Comparison of ENCODE assay signal across 1 cellular context in genomic region chr7:124915242-124915641, GRCh38.
TF ChIP-seq lines count a peak whose summit lies in the region.

No MANE protein-coding gene starts in this region.

TF ChIP-seq in HepG2, 621 proteins besides CTCF, POLR2A, EP300 and RAD21 (continued from another document):
- TF ChIP-seq ESRRA (CRISPR knock-in tag; IDR thresholded peaks at IDR 0.05; ENCODE audit: low read depth), result no peak
- TF ChIP-seq HMGA1 (CRISPR knock-in tag; conservative IDR thresholded peaks at IDR 0.05), result no peak
- TF ChIP-seq ZNF432 (CRISPR knock-in tag; IDR thresholded peaks at IDR 0.05; ENCODE audit: borderline replicate concordance), result no peak
- TF ChIP-seq ZNF710 (CRISPR knock-in tag; IDR thresholded peaks at IDR 0.05; ENCODE audit: borderline replicate concordance), result no peak
